In genomic region chr16:18800674-18801196, GRCh38 we compare ENCODE assay signal across 8 cellular contexts. TPM values are rescaled to one million over a fixed set of nuclear protein-coding genes. Genes with fewer than 3 reads are reported as not detected.
DNase-seq lines count a peak whose midpoint lies in the region; ATAC-seq and TF ChIP-seq lines count a peak whose summit lies in the region.

No MANE protein-coding gene starts in this region.

- 0% methylated on average over 19 of the region's 19 CpGs for WGBS in lung, 2 donors
- under 1% methylated on average over 19 of the region's 19 CpGs for WGBS in urinary bladder

- no peaks in the 10 kb centered on the region for H3K36me3 Mint-ChIP-seq in chondrocyte (ENCODE audit: low read depth)

- H3K36me3 ChIP-seq in KOPT-K1 (ENCODE audit: insufficient read depth, low read length) (peaks cover 59% of the 10 kb centered on the region), lung (ENCODE audit: control insufficient read depth in 2 of 2, insufficient read depth in 2 of 2, low read length in 2 of 2) (peaks cover 4 to 7% of the 10 kb centered on the region in 2 donors), urinary bladder (ENCODE audit: insufficient read depth) (no peaks in the 10 kb centered on the region)

- no peaks in the 10 kb centered on the region for H3K9me3 ChIP-seq in KOPT-K1 (ENCODE audit: insufficient read depth, low read length, poor library complexity, severe bottlenecking)
- no peaks in the 10 kb centered on the region for H3K9me3 ChIP-seq in lung (ENCODE audit: control insufficient read depth in 2 of 2, insufficient read depth in 1 of 2, low read length in 1 of 2)

- ATAC-seq in lung (ENCODE audit: insufficient read depth, low FRiP score) (peak; percentile 7), GM21786 (IDR thresholded peaks at IDR 0.05; ENCODE audit: unreplicated experiment) (no peak)

- H3K27ac Mint-ChIP-seq in chondrocyte (ENCODE audit: unreplicated experiment) = peak overlapping the region; percentile 97

- TF ChIP-seq CTCF in chondrocyte (IDR thresholded peaks at IDR 0.05) = no peak
- no peak for TF ChIP-seq CTCF in lung (IDR thresholded peaks at IDR 0.05; ENCODE audit: control extremely low read depth, extremely low read depth)

- H3K4me1 ChIP-seq in lung (ENCODE audit: control insufficient read depth in 2 of 2, insufficient read depth in 2 of 2, low read length in 2 of 2) = peaks cover 0 to 2% of the 10 kb centered on the region in 2 donors
- no peaks in the 10 kb centered on the region for H3K4me1 ChIP-seq in urinary bladder (ENCODE audit: insufficient read depth)

- H3K4me3 ChIP-seq in lung (peak overlapping the region; percentile 97), urinary bladder (ENCODE audit: low read depth, low read length) (peak overlapping the region; percentile 73)

- no peaks in the 10 kb centered on the region for H3K27me3 Mint-ChIP-seq in chondrocyte (ENCODE audit: low read depth)

- no peaks in the 10 kb centered on the region for H3K27me3 ChIP-seq in lung (ENCODE audit: control insufficient read depth, insufficient read depth)

- DNase-seq in activated CD4-positive, alpha-beta T cell treated with anti-CD3 and anti-CD28 coated beads for 48 hours = peak; percentile 10
- no peak for DNase-seq in activated CD4-positive, alpha-beta T cell treated with anti-CD3 and anti-CD28 coated beads, Interleukin-2, amount 50 U/mL, for 1 hour
- DNase-seq in chondrocyte (ENCODE audit: low spot score) (no peak), lung (ENCODE audit: low spot score) (no peak), HuH-7 (ENCODE audit: low spot score) (no peak)

- peaks cover 53% of the 10 kb centered on the region for H3K4me1 Mint-ChIP-seq in chondrocyte (ENCODE audit: low read depth)

- peak overlapping the region; percentile 96 for H3K4me3 Mint-ChIP-seq in chondrocyte (ENCODE audit: unreplicated experiment)

- H3K27ac ChIP-seq in KOPT-K1 (ENCODE audit: low read depth, low read length, poor library complexity, severe bottlenecking) = peak overlapping the region; percentile 90
- H3K27ac ChIP-seq in lung (ENCODE audit: low read depth in 1 of 2, low read length in 1 of 2) = peak overlapping the region; percentile 78 to 96
- peak overlapping the region; percentile 83 for H3K27ac ChIP-seq in urinary bladder (ENCODE audit: low read depth)

- no peaks in the 10 kb centered on the region for H3K9me3 Mint-ChIP-seq in chondrocyte (ENCODE audit: low read depth)

RNA-seq across cellular contexts. Expression of gene ARL6IP1, which starts 0.6 kb away (rescaled TPM):
- 63.6 to 72.4 TPM (median 68.7 TPM) in 3 replicates for total RNA-seq in chondrocyte
- total RNA-seq in lung = 100 to 1,000 TPM in 1 of 2 donors, 10 to 100 TPM in 1; 72.9 to 150 TPM
- polyA plus RNA-seq in lung = 10 to 100 TPM; 66.9 to 77.2 TPM
- total RNA-seq in urinary bladder = 190 TPM
- polyA plus RNA-seq in urinary bladder = 79.9 TPM

RNA-seq across cellular contexts. Expression of gene RPS15A, which starts 10.6 kb away (rescaled TPM):
- total RNA-seq in chondrocyte (794 to 833 TPM (median 819 TPM) in 3 replicates), lung (1,000 to 10,000 TPM in 1 of 2 donors, 100 to 1,000 TPM in 1; 887 to 1,628 TPM), urinary bladder (1,611 TPM)
- polyA plus RNA-seq in lung (1,000 to 10,000 TPM; 2,696 to 3,620 TPM), urinary bladder (3,190 TPM)
